Comparison of ENCODE assay signal across 8 cellular contexts in genomic region chr10:32346134-32346550, GRCh38. TPM values are rescaled to one million over a fixed set of nuclear protein-coding genes. Genes with fewer than 3 reads are reported as not detected.
DNase-seq lines count a peak whose midpoint lies in the region; ATAC-seq and TF ChIP-seq lines count a peak whose summit lies in the region.

No MANE protein-coding gene starts in this region.

- DNase-seq in CD4-positive, alpha-beta memory T cell, result peak; percentile 97 to 98 (median 98)
- DNase-seq in NCI-H748 (lab: John Stamatoyannopoulos, UW; ENCODE audit: unreplicated experiment) (peak; percentile 91), lung (ENCODE audit: low spot score) (peak; percentile 95)
- DNase-seq in activated CD4-positive, alpha-beta T cell treated with anti-CD3 and anti-CD28 coated beads, Interleukin-2, amount 50 U/mL, for 48 hours, result peak; percentile 94 to 95
- DNase-seq in stimulated activated CD4-positive, alpha-beta T cell treated with anti-CD3 and anti-CD28 coated beads, TNF-alpha, amount 100 ng/mL, for 24 hours (ENCODE audit: low read depth in 3 of 3), result peak; percentile 90 to 95 (median 91)

- WGBS in ectodermal cell, 2 experiments, result 0% methylated on average over 30 of the region's 30 CpGs
- WGBS in lung, 2 donors, result 0 to 1% methylated on average over 23 to 30 of the region's 30 CpGs

- peak overlapping the region; percentile 99 to 100 (median 99) for H3K27ac Mint-ChIP-seq in CD4-positive, alpha-beta memory T cell

- peaks cover 48 to 86% (median 65%) of the 10 kb centered on the region in 4 donors for H3K4me1 Mint-ChIP-seq in CD4-positive, alpha-beta memory T cell

- H3K27me3 ChIP-seq in CD4-positive, alpha-beta memory T cell (ENCODE audit: insufficient read depth, low read length), result no peaks in the 10 kb centered on the region
- H3K27me3 ChIP-seq in ectodermal cell (ENCODE audit: control insufficient read depth, insufficient read depth, low read length, poor library complexity, severe bottlenecking), result no peaks in the 10 kb centered on the region
- H3K27me3 ChIP-seq in lung (ENCODE audit: control insufficient read depth, insufficient read depth), result no peaks in the 10 kb centered on the region

- H3K36me3 ChIP-seq in CD4-positive, alpha-beta memory T cell (ENCODE audit: insufficient read depth, low read length), result peaks cover 8% of the 10 kb centered on the region
- H3K36me3 ChIP-seq in ectodermal cell (ENCODE audit: control insufficient read depth, insufficient read depth, low read length) (no peaks in the 10 kb centered on the region), lung (ENCODE audit: control insufficient read depth in 2 of 2, insufficient read depth in 2 of 2, low read length in 2 of 2) (peaks cover 0 to 1% of the 10 kb centered on the region in 2 donors)

- TF ChIP-seq CTCF in lung (IDR thresholded peaks at IDR 0.05; ENCODE audit: control extremely low read depth, extremely low read depth), result peak; percentile 87

- H3K4me3 Mint-ChIP-seq in CD4-positive, alpha-beta memory T cell, result peak overlapping the region; percentile 90 to 98 (median 94)

- H3K27me3 Mint-ChIP-seq in CD4-positive, alpha-beta memory T cell, result no peaks in the 10 kb centered on the region

- intact Hi-C loops in CD4-positive, alpha-beta memory T cell (cut with micrococcal nuclease), result loop anchor here (1.0 to 10.0 kb wide), 8 partner anchors 13 to 1031 kb away; partner anchors contain the start of genes ARHGAP12, KIF5B and ZEB1

- H3K27ac ChIP-seq in CD4-positive, alpha-beta memory T cell (ENCODE audit: low read depth, low read length), result peak overlapping the region; percentile 100
- H3K27ac ChIP-seq in ectodermal cell (ENCODE audit: insufficient read depth, low read depth, low read length, poor library complexity, severe bottlenecking) (peak overlapping the region; percentile 100), lung (ENCODE audit: low read depth in 1 of 2, low read length in 1 of 2) (peak overlapping the region; percentile 100)

- ATAC-seq in GM19397 (IDR thresholded peaks at IDR 0.05; ENCODE audit: unreplicated experiment) (peak; percentile 83), HG03565 (IDR thresholded peaks at IDR 0.05; ENCODE audit: unreplicated experiment) (peak; percentile 64), lung (ENCODE audit: insufficient read depth, low FRiP score) (peak; percentile 97)

- no peaks in the 10 kb centered on the region for H3K9me3 Mint-ChIP-seq in CD4-positive, alpha-beta memory T cell

- peaks cover 78% of the 10 kb centered on the region for H3K4me1 ChIP-seq in CD4-positive, alpha-beta memory T cell (ENCODE audit: insufficient read depth, low read length)
- H3K4me1 ChIP-seq in ectodermal cell (ENCODE audit: control insufficient read depth, insufficient read depth, low read length) (peaks cover 10% of the 10 kb centered on the region), lung (ENCODE audit: control insufficient read depth in 2 of 2, insufficient read depth in 2 of 2, low read length in 2 of 2) (peaks cover 2 to 21% of the 10 kb centered on the region in 2 donors)

- POLR2A ChIA-PET in CD4-positive, alpha-beta memory T cell (lab: Charles Lee; ENCODE audit: partially characterized antibody), result interaction anchor here (0.6 to 5.0 kb wide), 26 partner anchors 9 to 292 kb away, joined by 3 to 63 read pairs (median 6); partner anchors contain the start of genes CCDC7 and KIF5B

- peaks cover 4 to 50% of the 10 kb centered on the region in 2 donors for H3K36me3 Mint-ChIP-seq in CD4-positive, alpha-beta memory T cell

- CTCF ChIA-PET in CD4-positive, alpha-beta memory T cell (lab: Charles Lee; ENCODE audit: partially characterized antibody), result interaction anchor here (0.6 to 4.7 kb wide), 26 partner anchors 10 to 325 kb away, joined by 3 to 35 read pairs (median 4); no protein-coding TSS in a partner anchor

- peak overlapping the region; percentile 82 to 100 for H3K4me3 ChIP-seq in CD4-positive, alpha-beta memory T cell (ENCODE audit: low read length in 2 of 2)
- peak overlapping the region; percentile 99 for H3K4me3 ChIP-seq in ectodermal cell (ENCODE audit: insufficient read depth, low read depth, low read length)
- peak overlapping the region; percentile 94 for H3K4me3 ChIP-seq in lung

- no peaks in the 10 kb centered on the region for H3K9me3 ChIP-seq in CD4-positive, alpha-beta memory T cell (ENCODE audit: control insufficient read depth in 1 of 2, low read length in 2 of 2)
- H3K9me3 ChIP-seq in ectodermal cell (ENCODE audit: control insufficient read depth, low read length), result no peaks in the 10 kb centered on the region
- H3K9me3 ChIP-seq in lung (ENCODE audit: control insufficient read depth in 2 of 2, insufficient read depth in 1 of 2, low read length in 1 of 2), result no peaks in the 10 kb centered on the region

RNA-seq across cellular contexts. Expression of gene EPC1, which starts 0.8 kb away (rescaled TPM):
- total RNA-seq in CD4-positive, alpha-beta memory T cell, result 100 to 1,000 TPM; 105 to 112 TPM
- 10 to 100 TPM; 46.0 to 57.0 TPM for polyA plus RNA-seq in CD4-positive, alpha-beta memory T cell
- 32.8 TPM for polyA plus RNA-seq in ectodermal cell (2013, experiment 1 of 4)
- polyA plus RNA-seq in ectodermal cell (2013, experiment 2 of 4), result 32.1 TPM
- 27.1 TPM for polyA plus RNA-seq in ectodermal cell (2013, experiment 3 of 4)
- 36.7 TPM for polyA plus RNA-seq in ectodermal cell (2013, experiment 4 of 4)
- total RNA-seq in lung, result 100 to 1,000 TPM in 1 of 2 donors, 10 to 100 TPM in 1; 35.8 to 109 TPM
- polyA plus RNA-seq in lung, result 10 to 100 TPM; 13.2 to 16.3 TPM

Comparison
In these comparisons a context has a peak if more than half of its experiments do, and no peak if none do; other contexts are left out.
1. Peak in every context shown above with its lines: DNase-seq, ATAC-seq, H3K4me3 ChIP-seq and H3K27ac ChIP-seq.